ENCODE assay signal across 8 cellular contexts in the genomic region with DNA sequence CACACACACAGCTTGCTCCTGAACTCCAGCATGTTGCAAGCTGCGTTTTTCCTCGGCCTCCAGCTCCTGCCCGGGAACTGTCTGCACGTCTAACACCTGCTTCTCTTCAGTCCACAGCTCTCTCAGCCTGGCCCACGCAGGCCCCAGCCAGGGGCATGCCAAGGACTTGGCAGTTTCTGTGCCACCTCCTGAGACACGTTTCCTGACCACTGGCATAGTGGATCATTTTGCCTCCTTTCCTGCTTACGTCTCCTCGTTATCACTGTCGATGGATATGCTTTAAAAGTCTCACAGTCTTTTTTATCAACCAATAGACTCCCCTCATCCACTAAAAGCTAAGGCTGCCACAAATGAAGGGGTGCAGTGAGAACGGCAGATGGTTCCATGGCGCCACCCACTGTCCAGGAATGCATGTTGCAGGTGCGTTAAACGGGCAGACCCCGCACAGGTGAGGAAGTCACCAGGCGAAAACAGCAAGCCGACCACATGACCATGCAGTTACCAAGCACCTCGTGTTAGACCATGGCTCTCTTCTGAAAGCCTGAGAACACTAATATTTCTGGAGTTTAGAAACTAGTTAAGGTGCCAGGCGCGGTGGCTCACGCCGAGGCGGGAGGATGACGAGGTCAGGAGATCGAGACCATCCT. TPM values are rescaled to one million over a fixed set of nuclear protein-coding genes. Genes with fewer than 3 reads are reported as not detected.
A peak's percentile ranks its signal among the peaks of the same experiment; 100 is the strongest.
DNase-seq lines count a peak whose midpoint lies in the region; ATAC-seq and TF ChIP-seq lines count a peak whose summit lies in the region.

No MANE protein-coding gene starts in this region.

- peak; percentile 87 for TF ChIP-seq CTCF in OCI-LY7 (conservative IDR thresholded peaks at IDR 0.05; ENCODE audit: low read length)
- peak; percentile 95 for TF ChIP-seq CTCF in progenitor cell of endocrine pancreas (IDR thresholded peaks at IDR 0.05; ENCODE audit: unreplicated experiment)

- H3K4me1 ChIP-seq in OCI-LY7 (ENCODE audit: insufficient read depth, low read length, poor library complexity, severe bottlenecking) = no peaks in the 10 kb centered on the region

- no peaks in the 10 kb centered on the region for H3K9me3 Mint-ChIP-seq in progenitor cell of endocrine pancreas (ENCODE audit: low read depth)

- BruUV-seq in OCI-LY7 (replicated peaks; lab: Mats Ljungman, UMichigan) = no TSS peak

- no peaks in the 10 kb centered on the region for H4K20me1 ChIP-seq in OCI-LY7 (ENCODE audit: insufficient read depth, low read length)

- no peaks in the 10 kb centered on the region for H3K9me3 ChIP-seq in OCI-LY7 (ENCODE audit: low read length)

- peaks cover 17% of the 10 kb centered on the region for H3K4me1 Mint-ChIP-seq in progenitor cell of endocrine pancreas (ENCODE audit: low read depth)

- H3K36me3 ChIP-seq in OCI-LY7 (ENCODE audit: insufficient read depth, low read length) = no peaks in the 10 kb centered on the region

- H3K27me3 Mint-ChIP-seq in progenitor cell of endocrine pancreas = peaks cover 4% of the 10 kb centered on the region

- no peak overlapping the region for H2AFZ ChIP-seq in OCI-LY7 (ENCODE audit: low read length)

- intact Hi-C loops in OCI-LY7 (cut with micrococcal nuclease; ENCODE audit: unreplicated experiment) = loop anchor here (2.0 to 5.0 kb wide), 2 partner anchors 52 to 98 kb away; partner anchors contain the start of gene TULP3

- peak overlapping the region; percentile 40 for H3K27ac Mint-ChIP-seq in progenitor cell of endocrine pancreas

- no peaks in the 10 kb centered on the region for H3K9me2 ChIP-seq in OCI-LY7 (ENCODE audit: insufficient read depth, low read length)

- POLR2A ChIA-PET in OCI-LY7 (lab: Charles Lee) = interaction anchor here (0.5 kb wide), 1 partner anchor 88 kb away, joined by 3 read pairs; no protein-coding TSS in a partner anchor

- no peak overlapping the region for H3K4me2 ChIP-seq in OCI-LY7 (ENCODE audit: low read length)

- H3K36me3 Mint-ChIP-seq in progenitor cell of endocrine pancreas (ENCODE audit: insufficient read depth) = peaks cover 5% of the 10 kb centered on the region

- H3K79me2 ChIP-seq in OCI-LY7 (ENCODE audit: insufficient read depth, low read depth, low read length) = no peaks in the 10 kb centered on the region

- no peak overlapping the region for H3K4me3 Mint-ChIP-seq in progenitor cell of endocrine pancreas (ENCODE audit: low read depth)

- CTCF ChIA-PET in OCI-LY7 (lab: Charles Lee; ENCODE audit: unreplicated experiment) = no interaction called here

- H3K4me3 ChIP-seq in OCI-LY7 (ENCODE audit: low read depth, low read length, poor library complexity, severe bottlenecking) = no peak overlapping the region

- no peak overlapping the region for H3K27ac ChIP-seq in OCI-LY7 (ENCODE audit: low read depth, low read length, poor library complexity, severe bottlenecking)

- peak; percentile 30 for DNase-seq in activated gamma-delta T cell treated with Interleukin-2 at 50 U/mL for 16 hours
- DNase-seq in activated gamma-delta T cell (lab: John Stamatoyannopoulos, UW) = no peak
- DNase-seq in OCI-LY7 (ENCODE audit: low spot score) = peak; percentile 53
- DNase-seq in activated effector memory CD4-positive, alpha-beta T cell treated with Interleukin-2 at 50 U/mL for 16 hours = peak; percentile 13
- peak; percentile 56 for DNase-seq in glomerular visceral epithelial cell (ENCODE audit: extremely low spot score)
- peak; percentile 80 for DNase-seq in progenitor cell of endocrine pancreas (ENCODE audit: low spot score, unreplicated experiment)
- no peak for DNase-seq in GM19240 (ENCODE audit: insufficient read length, low spot score)

- ATAC-seq in GM21723 (IDR thresholded peaks at IDR 0.05; ENCODE audit: unreplicated experiment) = no peak

RNA-seq across cellular contexts. Expression of gene TEAD4, which starts 14.7 kb away (rescaled TPM):
- not detected in 2 replicates for total RNA-seq in OCI-LY7 (2014; rRNA removed; shearing (Covaris generic))
- total RNA-seq in OCI-LY7 (2022) (not detected in 2 replicates), progenitor cell of endocrine pancreas (19.7 and 24.5 TPM in 2 replicates)

RNA-seq across cellular contexts. Expression of gene TULP3, which starts 53.8 kb away (rescaled TPM):
- 6.9 and 10.7 TPM in 2 replicates for total RNA-seq in OCI-LY7 (2014; rRNA removed; shearing (Covaris generic))
- total RNA-seq in OCI-LY7 (2022) (9.5 and 11.0 TPM in 2 replicates), progenitor cell of endocrine pancreas (31.3 and 35.1 TPM in 2 replicates)

Comparison
In these comparisons a context has a peak if more than half of its experiments do, and no peak if none do; other contexts are left out.
1. DNase-seq: peak in activated gamma-delta T cell treated with Interleukin-2 at 50 U/mL for 16 hours (single experiment), OCI-LY7 (single experiment), activated effector memory CD4-positive, alpha-beta T cell treated with Interleukin-2 at 50 U/mL for 16 hours (single experiment), glomerular visceral epithelial cell (single experiment) and progenitor cell of endocrine pancreas (single experiment); none in activated gamma-delta T cell (single experiment) and GM19240 (single experiment).
2. RNA of gene TEAD4, which starts 14.7 kb away (total RNA-seq): 19.7 to 24.5 TPM in progenitor cell of endocrine pancreas; not detected in OCI-LY7; every median in the first group is over 10 times any median in the second.